Comparison of ENCODE assay signal across 8 cellular contexts in genomic region chrX:16786139-16786790, GRCh38.
DNase-seq lines count a peak whose midpoint lies in the region; ATAC-seq lines count a peak whose summit lies in the region.

Gene TXLNG (plus strand): TSS chrX:16786466. CDS start chrX:16786488, 22 bp downstream.

- peak; percentile 95 for ATAC-seq in GM19372 (IDR thresholded peaks at IDR 0.05; ENCODE audit: low read depth, unreplicated experiment)
- ATAC-seq in HG03558 (IDR thresholded peaks at IDR 0.05; ENCODE audit: extremely low read depth, unreplicated experiment): peak; percentile 99

- peak; percentile 75 to 100 (median 98) for DNase-seq in C1 segment of cervical spinal cord (lab: John Stamatoyannopoulos, UW)
- peak; percentile 94 for DNase-seq in NCI-H748 treated with DMSO at 0.1 percent for 48 hours (lab: John Stamatoyannopoulos, UW)
- DNase-seq in activated CD4-positive, alpha-beta T cell treated with anti-CD3 and anti-CD28 coated beads, Interleukin-2, amount 50 U/mL, for 24 hours (ENCODE audit: low read depth in 1 of 2, low spot score in 1 of 2): peak; percentile 74 to 90
- DNase-seq in dedifferentiated amniotic fluid mesenchymal stem cell (ENCODE audit: extremely low spot score): peak; percentile 100
- DNase-seq in left kidney (ENCODE audit: low read depth, low spot score): peak; percentile 99
- DNase-seq in stimulated activated CD4-positive, alpha-beta T cell treated with anti-CD3 and anti-CD28 coated beads, Interleukin-2, amount 100 ng/mL, for 24 hours: peak; percentile 89 to 91

Comparison
In these comparisons a context has a peak if more than half of its experiments do, and no peak if none do; other contexts are left out.
1. Peak in every context shown above with its lines: DNase-seq and ATAC-seq.